10 cellular contexts compared by ENCODE assay signal in genomic region chr1:207025144-207025880, GRCh38. TPM values are rescaled to one million over a fixed set of nuclear protein-coding genes. Genes with fewer than 3 reads are reported as not detected.
DNase-seq lines count a peak whose midpoint lies in the region; ATAC-seq, FAIRE-seq and TF ChIP-seq lines count a peak whose summit lies in the region.
"Had no signal": no experiment of that assay in that cellular context is flagged by ENCODE, and none has a peak within 500 bp of the region (broad histone marks: within the 10 kb centered on the region; RNA-seq: fewer than 3 reads in every experiment).

No MANE protein-coding gene starts in this region.

- H3K4me1 ChIP-seq in adrenal gland (replicated peaks in 1 of 2) (peaks cover 36 to 46% of the 10 kb centered on the region in 2 donors), small intestine (ENCODE audit: control insufficient read depth in 2 of 2, insufficient read depth in 1 of 2, low read depth in 1 of 2, low read length in 1 of 2) (peaks cover 17 to 29% of the 10 kb centered on the region in 2 donors)

- peak; percentile 63 for DNase-seq in HK-2 (ENCODE audit: unreplicated experiment)
- DNase-seq in adrenal gland: peak; percentile 33 to 82 (median 71)
- DNase-seq in left ventricle myocardium superior: peak; percentile 48
- DNase-seq in small intestine: peak; percentile 53
- DNase-seq in activated CD8-positive, alpha-beta memory T cell treated with anti-CD3 and anti-CD28 coated beads, Interleukin-2, amount 50 U/mL, for 48 hours: no peak
- DNase-seq in GOT3 (lab: John Stamatoyannopoulos, UW): no peak
- DNase-seq: NCI-H1436 treated with DMSO at 0.1 percent for 48 hours, ovary had no signal

- TF ChIP-seq CTCF in adrenal gland (IDR thresholded peaks at IDR 0.05): no peak

- ATAC-seq in left ventricle myocardium superior: peak; percentile 77
- ATAC-seq in GM21447 (IDR thresholded peaks at IDR 0.05; ENCODE audit: unreplicated experiment): no peak
- ATAC-seq in GM21576 (IDR thresholded peaks at IDR 0.05; ENCODE audit: unreplicated experiment): no peak

- no peaks in the 10 kb centered on the region for H3K27me3 ChIP-seq in adrenal gland
- no peaks in the 10 kb centered on the region for H3K27me3 ChIP-seq in small intestine (ENCODE audit: control insufficient read depth in 2 of 2, insufficient read depth in 2 of 2, low read length in 2 of 2)
- H3K27me3 ChIP-seq: ovary had no signal

- H3K4me3 ChIP-seq in adrenal gland: no peak overlapping the region
- H3K4me3 ChIP-seq in small intestine (ENCODE audit: low read depth in 1 of 2, low read length in 2 of 2): no peak overlapping the region
- H3K4me3 ChIP-seq: ovary had no signal

- peak in 1 of 2 donors; percentile 39 for TF ChIP-seq POLR2A in adrenal gland (IDR thresholded peaks at IDR 0.05)

- H3K36me3 ChIP-seq in adrenal gland (replicated peaks in 1 of 2): no peaks in the 10 kb centered on the region
- peaks cover 0 to 16% of the 10 kb centered on the region in 2 donors for H3K36me3 ChIP-seq in small intestine (ENCODE audit: control insufficient read depth in 2 of 2, insufficient read depth in 2 of 2, low read length in 2 of 2)
- H3K36me3 ChIP-seq: ovary had no signal

- 38 to 51% (median 43%) methylated on average over 5 of the region's 5 CpGs for WGBS in adrenal gland, 4 donors
- WGBS in small intestine, 3 donors: 19 to 39% (median 36%) methylated on average over 5 of the region's 5 CpGs

- H3K27ac ChIP-seq in adrenal gland: peak overlapping the region; percentile 74 to 96 (median 94)
- H3K27ac ChIP-seq in small intestine (ENCODE audit: low read depth in 1 of 2, low read length in 1 of 2): peak overlapping the region; percentile 91 to 100

- no peak for FAIRE-seq in small intestine (lab: Jason Lieb, UNC)

- intact Hi-C loops in adrenal gland (cut with DNase I): no loop called here
- intact Hi-C loops in left ventricle myocardium superior (cut with micrococcal nuclease): no loop called here

- no peaks in the 10 kb centered on the region for H3K9me3 ChIP-seq in adrenal gland (replicated peaks in 1 of 3)
- H3K9me3 ChIP-seq in small intestine (ENCODE audit: control insufficient read depth, low read depth): no peaks in the 10 kb centered on the region
- H3K9me3 ChIP-seq: ovary had no signal

RNA-seq across cellular contexts. Expression of gene C1orf116, which starts 7.2 kb away (rescaled TPM):
- total RNA-seq in adrenal gland (1 to 10 TPM in 6 of 8 donors, under 1 TPM in 2; 0.21 to 3.7 (median 1.1) TPM), left ventricle myocardium superior (2.0 TPM)
- polyA plus RNA-seq in adrenal gland (under 1 TPM; 0.20 to 0.88 (median 0.88) TPM), small intestine (10 to 100 TPM in 2 of 3 donors, 1 to 10 TPM in 1; 9.8 to 29.7 (median 18.9) TPM)

RNA-seq across cellular contexts. Expression of gene YOD1, which starts 25.7 kb away (rescaled TPM):
- total RNA-seq in adrenal gland: 10 to 100 TPM in 1 of 8 donors, 1 to 10 TPM in 7; 4.3 to 15.7 (median 8.6) TPM
- polyA plus RNA-seq in adrenal gland: 10 to 100 TPM in 1 of 3 donors, 1 to 10 TPM in 2; 2.5 to 10.9 (median 3.0) TPM
- total RNA-seq in left ventricle myocardium superior: 4.9 TPM
- polyA plus RNA-seq in small intestine: 1 to 10 TPM; 1.9 to 2.7 (median 2.7) TPM

RNA-seq across cellular contexts. Expression of gene PFKFB2, which starts 27.8 kb away (rescaled TPM):
- total RNA-seq in adrenal gland (10 to 100 TPM; 10.3 to 25.8 (median 19.6) TPM), left ventricle myocardium superior (99.0 TPM)
- polyA plus RNA-seq in adrenal gland (10 to 100 TPM in 1 of 3 donors, 1 to 10 TPM in 2; 3.9 to 10.8 (median 6.7) TPM), small intestine (10 to 100 TPM; 20.0 to 38.5 (median 23.4) TPM)

RNA-seq across cellular contexts. Expression of gene FCAMR, which starts 55.1 kb away (rescaled TPM):
- total RNA-seq in adrenal gland (not detected), left ventricle myocardium superior (not detected)
- polyA plus RNA-seq in adrenal gland (not detected), small intestine (1 to 10 TPM in 1 of 3 donors, under 1 TPM in 2; 0.54 to 4.5 (median 0.67) TPM)
- total RNA-seq: ovary had no signal
- polyA plus RNA-seq: ovary had no signal

Comparison
In these comparisons a context has a peak if more than half of its experiments do, and no peak if none do; other contexts are left out.
1. DNase-seq: peak in HK-2 (single experiment), adrenal gland (7 of 7), left ventricle myocardium superior (single experiment) and small intestine (single experiment); none in activated CD8-positive, alpha-beta memory T cell treated with anti-CD3 and anti-CD28 coated beads, Interleukin-2, amount 50 U/mL, for 48 hours (single experiment) and GOT3 (single experiment).